In genomic region chr19:39268085-39268484, GRCh38 we compare ENCODE assay signal across 10 cellular contexts. TPM values are rescaled to one million over a fixed set of nuclear protein-coding genes. Genes with fewer than 3 reads are reported as not detected.
"Had no signal": no experiment of that assay in that cellular context is flagged by ENCODE, and none has a peak within 500 bp of the region (broad histone marks: within the 10 kb centered on the region; RNA-seq: fewer than 3 reads in every experiment).

IFNL2 (plus strand) TSS chr19:39268396; CDS start chr19:39268569, 173 bp downstream.

RNA-seq across cellular contexts. Expression of gene IFNL2, which starts in this region (rescaled TPM):
- total RNA-seq: activated CD8-positive, alpha-beta memory T cell treated with anti-CD3 and anti-CD28 coated beads for 36 hours; activated T-helper 2 cell treated with anti-CD3 and anti-CD28 coated beads, Interferon-gamma antibody, Interleukin-2, Interleukin-4, amounts not matched to agents 10 μg/mL and 5 μg/mL and 100 μg/mL, durations not matched to agents 14 hours and 24 hours and 36 hours; aorta; esophagus muscularis mucosa; heart right ventricle; lower leg skin; sigmoid colon; subcutaneous adipose tissue; thyroid gland; urinary bladder had no signal
- polyA plus RNA-seq: aorta, heart right ventricle, sigmoid colon, urinary bladder had no signal
